Comparison of ENCODE assay signal across 24 cellular contexts in the genomic region with DNA sequence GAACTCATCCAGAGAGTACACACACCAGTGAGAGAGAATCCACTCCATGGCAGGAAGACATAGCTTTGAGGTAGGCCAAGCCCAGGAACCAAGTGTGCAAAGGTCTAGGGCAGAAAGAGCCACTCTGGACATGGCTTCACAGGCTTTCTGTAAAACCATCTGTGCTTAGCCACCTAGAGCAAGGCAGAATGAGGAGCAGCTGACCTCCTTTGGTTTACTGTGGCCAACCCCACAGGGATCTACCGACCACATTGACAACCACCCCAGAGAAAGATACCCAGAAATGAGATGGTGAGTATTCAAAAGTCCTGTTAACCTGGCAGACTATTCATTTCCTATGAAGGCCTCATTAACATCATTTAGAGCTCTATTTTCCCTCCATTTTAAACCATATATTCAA. TPM values are rescaled to one million over a fixed set of nuclear protein-coding genes. Genes with fewer than 3 reads are reported as not detected.
DNase-seq lines count a peak whose midpoint lies in the region; ATAC-seq lines count a peak whose summit lies in the region.
"Had no signal": no experiment of that assay in that cellular context is flagged by ENCODE, and none has a peak within 500 bp of the region (broad histone marks: within the 10 kb centered on the region; RNA-seq: fewer than 3 reads in every experiment).

No MANE protein-coding gene starts in this region.

- no peak overlapping the region for H3K4me3 Mint-ChIP-seq in activated naive CD8-positive, alpha-beta T cell treated with anti-CD3 and anti-CD28 coated beads, Interleukin-2, amount 10 ng/mL, durations not matched to agents 7 days and 5 days
- H3K4me3 Mint-ChIP-seq in activated naive CD8-positive, alpha-beta T cell treated with anti-CD3 and anti-CD28 coated beads, Interleukin-2, amount 50 U/mL, for 24 hours: no peak overlapping the region
- H3K4me3 Mint-ChIP-seq in activated CD8-positive, alpha-beta memory T cell treated with anti-CD3 and anti-CD28 coated beads, Interleukin-2, amount 10 ng/mL, durations not matched to agents 7 days and 5 days: no peak overlapping the region
- H3K4me3 Mint-ChIP-seq: CD4-positive, CD25-positive, alpha-beta regulatory T cell had no signal

- peak overlapping the region; percentile 18 for H3K27ac Mint-ChIP-seq in activated naive CD8-positive, alpha-beta T cell treated with anti-CD3 and anti-CD28 coated beads, Interleukin-2, amount 10 ng/mL, durations not matched to agents 7 days and 5 days
- no peak overlapping the region for H3K27ac Mint-ChIP-seq in activated naive CD8-positive, alpha-beta T cell treated with anti-CD3 and anti-CD28 coated beads, Interleukin-2, amount 50 U/mL, for 24 hours
- H3K27ac Mint-ChIP-seq in activated CD8-positive, alpha-beta memory T cell treated with anti-CD3 and anti-CD28 coated beads, Interleukin-2, amount 10 ng/mL, durations not matched to agents 7 days and 5 days: no peak overlapping the region
- H3K27ac Mint-ChIP-seq: CD4-positive, CD25-positive, alpha-beta regulatory T cell; IgD-negative memory B cell had no signal

- peak overlapping the region; percentile 52; the same call in 1 of the 2 replicates for H3K4me3 ChIP-seq in Karpas-422 (ENCODE audit: low read length)
- H3K4me3 ChIP-seq: SK-N-MC had no signal

- no peaks in the 10 kb centered on the region for H3K27me3 Mint-ChIP-seq in activated naive CD8-positive, alpha-beta T cell treated with anti-CD3 and anti-CD28 coated beads, Interleukin-2, amount 10 ng/mL, durations not matched to agents 7 days and 5 days
- H3K27me3 Mint-ChIP-seq in activated naive CD8-positive, alpha-beta T cell treated with anti-CD3 and anti-CD28 coated beads, Interleukin-2, amount 50 U/mL, for 24 hours: no peaks in the 10 kb centered on the region
- H3K27me3 Mint-ChIP-seq in activated CD8-positive, alpha-beta memory T cell treated with anti-CD3 and anti-CD28 coated beads, Interleukin-2, amount 10 ng/mL, durations not matched to agents 7 days and 5 days: no peaks in the 10 kb centered on the region
- H3K27me3 Mint-ChIP-seq: CD4-positive, CD25-positive, alpha-beta regulatory T cell; IgD-negative memory B cell had no signal

- POLR2A ChIA-PET in activated naive CD8-positive, alpha-beta T cell treated with anti-CD3 and anti-CD28 coated beads, Interleukin-2, amount 10 ng/mL, durations not matched to agents 7 days and 5 days (lab: Charles Lee): interaction anchor here (0.8 to 1.7 kb wide), 2 partner anchors 10 to 171 kb away, joined by 3 to 5 read pairs; no protein-coding TSS in a partner anchor

- H3K27me3 ChIP-seq in Karpas-422 (ENCODE audit: low read length) (no peaks in the 10 kb centered on the region; the same call in 1 of the 2 replicates), layer of hippocampus (ENCODE audit: control insufficient read depth, insufficient read depth, low read length) (no peaks in the 10 kb centered on the region)

- H3K79me2 ChIP-seq in Karpas-422 (ENCODE audit: low read length): no peaks in the 10 kb centered on the region

- no peaks in the 10 kb centered on the region for H3K9me3 ChIP-seq in Karpas-422 (ENCODE audit: low read length)

- H3K9me2 ChIP-seq in Karpas-422 (replicated peaks; ENCODE audit: insufficient read depth, low read length): no peaks in the 10 kb centered on the region

- no peaks in the 10 kb centered on the region for H3K9me3 Mint-ChIP-seq in activated naive CD8-positive, alpha-beta T cell treated with anti-CD3 and anti-CD28 coated beads, Interleukin-2, amount 10 ng/mL, durations not matched to agents 7 days and 5 days
- H3K9me3 Mint-ChIP-seq in activated naive CD8-positive, alpha-beta T cell treated with anti-CD3 and anti-CD28 coated beads, Interleukin-2, amount 50 U/mL, for 24 hours: no peaks in the 10 kb centered on the region
- no peaks in the 10 kb centered on the region for H3K9me3 Mint-ChIP-seq in activated CD8-positive, alpha-beta memory T cell treated with anti-CD3 and anti-CD28 coated beads, Interleukin-2, amount 10 ng/mL, durations not matched to agents 7 days and 5 days (ENCODE audit: low read depth)
- H3K9me3 Mint-ChIP-seq: CD4-positive, CD25-positive, alpha-beta regulatory T cell; IgD-negative memory B cell had no signal

- H4K20me1 ChIP-seq in Karpas-422 (ENCODE audit: insufficient read depth, low read depth, low read length): peaks cover 6% of the 10 kb centered on the region; the same call in 1 of the 2 replicates

- no peak for ATAC-seq in activated naive CD8-positive, alpha-beta T cell treated with anti-CD3 and anti-CD28 coated beads, Interleukin-2, amount 10 ng/mL, durations not matched to agents 7 days and 5 days (ENCODE audit: low read depth)
- ATAC-seq in activated naive CD8-positive, alpha-beta T cell treated with anti-CD3 and anti-CD28 coated beads, Interleukin-2, amount 50 U/mL, for 24 hours: no peak
- ATAC-seq in activated CD8-positive, alpha-beta memory T cell treated with anti-CD3 and anti-CD28 coated beads, Interleukin-2, amount 10 ng/mL, durations not matched to agents 7 days and 5 days: no peak
- ATAC-seq: HCT116, PC-3 had no signal

- DNase-seq in activated naive CD8-positive, alpha-beta T cell treated with anti-CD3 and anti-CD28 coated beads, Interleukin-2, amount 10 ng/mL, durations not matched to agents 7 days and 5 days: no peak
- no peak for DNase-seq in activated naive CD8-positive, alpha-beta T cell treated with anti-CD3 and anti-CD28 coated beads, Interleukin-2, amount 50 U/mL, for 24 hours
- DNase-seq in Karpas-422 (no peak), KBM-7 (no peak)
- no peak for DNase-seq in activated CD8-positive, alpha-beta memory T cell treated with anti-CD3 and anti-CD28 coated beads, Interleukin-2, amount 10 ng/mL, durations not matched to agents 7 days and 5 days
- no peak for DNase-seq in activated naive CD4-positive, alpha-beta T cell treated with anti-CD3 and anti-CD28 coated beads, Interleukin-2, amount 50 U/mL, for 16 hours
- DNase-seq: 8988T; AML-193; CD4-positive, CD25-positive, alpha-beta regulatory T cell; COR-L47; DMS79 treated with DMSO at 0.1 percent for 48 hours; Kasumi-1; NCI-H1417; NCI-H1694 treated with DMSO at 0.1 percent for 48 hours; NCI-H446; NCI-H526 treated with DMSO at 0.1 percent for 48 hours; PC-3; Right ventricle myocardium superior; SW 1271 had no signal

- H3K4me2 ChIP-seq in Karpas-422 (ENCODE audit: low read depth, low read length, poor library complexity, severe bottlenecking): peak overlapping the region; percentile 72

- in situ Hi-C loops in KBM-7 (cut with MboI; ENCODE audit: low pct_unique_long_range_greater_than_20kb, low sequenced_read_pairs): no loop called here

- no peaks in the 10 kb centered on the region for H3K36me3 ChIP-seq in Karpas-422 (ENCODE audit: insufficient read depth, low read length)

- H3K9ac ChIP-seq in Karpas-422 (ENCODE audit: low read length): no peak overlapping the region

- CTCF ChIA-PET in activated CD8-positive, alpha-beta memory T cell treated with anti-CD3 and anti-CD28 coated beads, Interleukin-2, amount 10 ng/mL, durations not matched to agents 7 days and 5 days (lab: Charles Lee): no interaction called here

- H3K27ac ChIP-seq in Karpas-422 (ENCODE audit: low read length): no peak overlapping the region
- H3K27ac ChIP-seq in layer of hippocampus (ENCODE audit: low read depth, low read length): peak overlapping the region; percentile 8
- H3K27ac ChIP-seq: SK-N-MC had no signal

- H2AFZ ChIP-seq in Karpas-422 (ENCODE audit: low read length): no peak overlapping the region

- H3K4me1 ChIP-seq in Karpas-422 (ENCODE audit: low read length): peaks cover 44% of the 10 kb centered on the region

- H3K36me3 Mint-ChIP-seq in activated naive CD8-positive, alpha-beta T cell treated with anti-CD3 and anti-CD28 coated beads, Interleukin-2, amount 10 ng/mL, durations not matched to agents 7 days and 5 days: peaks cover 4% of the 10 kb centered on the region
- H3K36me3 Mint-ChIP-seq in activated naive CD8-positive, alpha-beta T cell treated with anti-CD3 and anti-CD28 coated beads, Interleukin-2, amount 50 U/mL, for 24 hours (ENCODE audit: low read depth): no peaks in the 10 kb centered on the region
- H3K36me3 Mint-ChIP-seq in activated CD8-positive, alpha-beta memory T cell treated with anti-CD3 and anti-CD28 coated beads, Interleukin-2, amount 10 ng/mL, durations not matched to agents 7 days and 5 days: peaks cover 2% of the 10 kb centered on the region
- H3K36me3 Mint-ChIP-seq: IgD-negative memory B cell had no signal

- peaks cover 10% of the 10 kb centered on the region for H3K4me1 Mint-ChIP-seq in activated naive CD8-positive, alpha-beta T cell treated with anti-CD3 and anti-CD28 coated beads, Interleukin-2, amount 10 ng/mL, durations not matched to agents 7 days and 5 days
- H3K4me1 Mint-ChIP-seq in activated naive CD8-positive, alpha-beta T cell treated with anti-CD3 and anti-CD28 coated beads, Interleukin-2, amount 50 U/mL, for 24 hours: peaks cover 25% of the 10 kb centered on the region
- H3K4me1 Mint-ChIP-seq in activated CD8-positive, alpha-beta memory T cell treated with anti-CD3 and anti-CD28 coated beads, Interleukin-2, amount 10 ng/mL, durations not matched to agents 7 days and 5 days: peaks cover 12% of the 10 kb centered on the region

RNA-seq across cellular contexts. Expression of gene ZHX3, which starts 10.5 kb away (rescaled TPM):
- 10 to 100 TPM; 12.3 to 17.1 TPM for total RNA-seq in activated naive CD8-positive, alpha-beta T cell treated with anti-CD3 and anti-CD28 coated beads, Interleukin-2, amount 10 ng/mL, durations not matched to agents 7 days and 5 days
- total RNA-seq in Karpas-422 (2014; rRNA removed; shearing (Covaris generic); ENCODE audit: low replicate concordance): 4.9 and 5.9 TPM in 2 replicates
- total RNA-seq in activated CD8-positive, alpha-beta memory T cell treated with anti-CD3 and anti-CD28 coated beads, Interleukin-2, amount 10 ng/mL, durations not matched to agents 7 days and 5 days: 10 to 100 TPM; 11.4 to 13.3 TPM

RNA-seq across cellular contexts. Expression of gene LPIN3, which starts 33.6 kb away (rescaled TPM):
- 1 to 10 TPM; 2.2 to 2.5 TPM for total RNA-seq in activated naive CD8-positive, alpha-beta T cell treated with anti-CD3 and anti-CD28 coated beads, Interleukin-2, amount 10 ng/mL, durations not matched to agents 7 days and 5 days
- not detected in 2 replicates for total RNA-seq in Karpas-422 (2014; rRNA removed; shearing (Covaris generic); ENCODE audit: low replicate concordance)
- total RNA-seq in activated CD8-positive, alpha-beta memory T cell treated with anti-CD3 and anti-CD28 coated beads, Interleukin-2, amount 10 ng/mL, durations not matched to agents 7 days and 5 days: 1 to 10 TPM in 1 of 2 experiments, under 1 TPM in 1; 0.37 to 1.5 TPM

RNA-seq across cellular contexts. Expression of gene EMILIN3, which starts 59.6 kb away (rescaled TPM):
- not detected for total RNA-seq in activated naive CD8-positive, alpha-beta T cell treated with anti-CD3 and anti-CD28 coated beads, Interleukin-2, amount 10 ng/mL, durations not matched to agents 7 days and 5 days
- total RNA-seq in Karpas-422 (2014; rRNA removed; shearing (Covaris generic); ENCODE audit: low replicate concordance): not detected in 2 replicates
- not detected for total RNA-seq in activated CD8-positive, alpha-beta memory T cell treated with anti-CD3 and anti-CD28 coated beads, Interleukin-2, amount 10 ng/mL, durations not matched to agents 7 days and 5 days
- total RNA-seq: CD4-positive, CD25-positive, alpha-beta regulatory T cell; MCF 10A; PC-3 had no signal
